In genomic region chr18:35862115-35862640, GRCh38 we compare ENCODE assay signal across 11 cellular contexts.
A peak's percentile ranks its signal among the peaks of the same experiment; 100 is the strongest.
DNase-seq lines count a peak whose midpoint lies in the region; ATAC-seq, FAIRE-seq and TF ChIP-seq lines count a peak whose summit lies in the region.
"Had no signal": no experiment of that assay in that cellular context is flagged by ENCODE, and none has a peak within 500 bp of the region (broad histone marks: within the 10 kb centered on the region; RNA-seq: fewer than 3 reads in every experiment).

No MANE protein-coding gene starts in this region.

- peak overlapping the region; percentile 30; the same call in 1 of the 2 replicates for H2AFZ ChIP-seq in GM12878 (ENCODE audit: control insufficient read depth, low read depth, low read length)

- H3K4me2 ChIP-seq in GM12878 (ENCODE audit: control insufficient read depth, insufficient read depth) = no peak overlapping the region

- H3K4me1 ChIP-seq in GM12878 (ENCODE audit: control insufficient read depth, insufficient read depth, low read length) (no peaks in the 10 kb centered on the region), lung (ENCODE audit: control insufficient read depth in 2 of 2, insufficient read depth in 2 of 2, low read length in 2 of 2) (peaks cover 0 to 3% of the 10 kb centered on the region in 2 donors), spleen (no peaks in the 10 kb centered on the region)

- intact Hi-C loops in GM12878 (cut with micrococcal nuclease; ENCODE audit: unreplicated experiment) = no loop called here
- intact Hi-C loops in spleen (cut with DNase I; ENCODE audit: low total_unique reads) = no loop called here

- H3K36me3 ChIP-seq in GM12878 (ENCODE audit: control insufficient read depth in 2 of 2, insufficient read depth in 2 of 2, low read length in 1 of 2) (no peaks in the 10 kb centered on the region), lung (ENCODE audit: control insufficient read depth in 2 of 2, insufficient read depth in 2 of 2, low read length in 2 of 2) (no peaks in the 10 kb centered on the region), spleen (no peaks in the 10 kb centered on the region)

- CTCF ChIA-PET in GM12878 (lab: Yijun Ruan, JAX) = interaction anchor here (1.2 kb wide), 1 partner anchor 88 kb away, joined by 3 read pairs; no protein-coding TSS in a partner anchor

- TF ChIP-seq CTCF in GM12878 (IDR thresholded peaks at IDR 0.05 in 2 of 3, conservative IDR thresholded peaks at IDR 0.05 in 1 of 3; ENCODE audit: control insufficient read depth in 2 of 3, extremely low read depth in 1 of 3, insufficient read depth in 1 of 3, low read depth in 3 of 3, low read length in 3 of 3) = no peak
- TF ChIP-seq CTCF in lung (IDR thresholded peaks at IDR 0.05; ENCODE audit: control extremely low read depth, extremely low read depth) = no peak
- no peak for TF ChIP-seq CTCF in spleen (IDR thresholded peaks at IDR 0.05 in 8 of 11, conservative IDR thresholded peaks at IDR 0.05 in 3 of 11)
- TF ChIP-seq CTCF in foreskin fibroblast (IDR thresholded peaks at IDR 0.05; ENCODE audit: low read depth, low read length) = no peak

- H3K9me3 ChIP-seq in GM12878 (replicated peaks; ENCODE audit: control insufficient read depth, insufficient read depth, low read length) (no peaks in the 10 kb centered on the region), lung (ENCODE audit: control insufficient read depth in 2 of 2, insufficient read depth in 1 of 2, low read length in 1 of 2) (no peaks in the 10 kb centered on the region), spleen (no peaks in the 10 kb centered on the region)

- H3K27me3 ChIP-seq in GM12878 (replicated peaks in 1 of 2; ENCODE audit: control insufficient read depth in 2 of 2, insufficient read depth in 2 of 2, low read length in 1 of 2) (no peaks in the 10 kb centered on the region), lung (ENCODE audit: control insufficient read depth, insufficient read depth) (no peaks in the 10 kb centered on the region), spleen (replicated peaks in 1 of 7) (no peaks in the 10 kb centered on the region)

- RAD21 ChIA-PET in GM12878 (lab: Charles Lee; ENCODE audit: unreplicated experiment) = interaction anchor here (0.6 kb wide), 1 partner anchor 236 kb away, joined by 3 read pairs; no protein-coding TSS in a partner anchor

- no peak overlapping the region for H3K9ac ChIP-seq in GM12878 (ENCODE audit: control insufficient read depth, insufficient read depth, low read length)

- ATAC-seq in GM18511 (IDR thresholded peaks at IDR 0.05; ENCODE audit: unreplicated experiment) = peak; percentile 42
- ATAC-seq in HG03378 (IDR thresholded peaks at IDR 0.05; ENCODE audit: unreplicated experiment) = peak; percentile 25
- ATAC-seq in GM12878 = peak; percentile 41; the same call in 2 of the 3 replicates
- ATAC-seq in lung (ENCODE audit: insufficient read depth, low FRiP score) = no peak
- no peak for ATAC-seq in HG02970 (IDR thresholded peaks at IDR 0.05; ENCODE audit: low FRiP score, unreplicated experiment)

- TF ChIP-seq RAD21 in GM12878 (IDR thresholded peaks at IDR 0.05; ENCODE audit: insufficient read depth, low read depth, low read length) = no peak

- H3K4me3 ChIP-seq in GM12878 (no peak overlapping the region), lung (no peak overlapping the region), spleen (no peak overlapping the region), foreskin fibroblast (ENCODE audit: low read depth in 1 of 2, low read length in 2 of 2) (no peak overlapping the region)

- SMC1A ChIA-PET in GM12878 (lab: Charles Lee; ENCODE audit: uncharacterized antibody, unreplicated experiment) = interaction anchor here (0.8 to 1.9 kb wide), 3 partner anchors 21 to 76 kb away, joined by 3 to 5 read pairs (median 4); no protein-coding TSS in a partner anchor

- no peaks in the 10 kb centered on the region for H3K79me2 ChIP-seq in GM12878 (ENCODE audit: control insufficient read depth, insufficient read depth, low read length)

- TF ChIP-seq POLR2A in GM12878 (IDR thresholded peaks at IDR 0.05; ENCODE audit: low read depth, low read length) = no peak
- no peak for TF ChIP-seq POLR2A in spleen (IDR thresholded peaks at IDR 0.05)

- WGBS in GM12878 (ENCODE audit: insufficient coverage, insufficient replicate concordance, low lambda C conversion rate, missing lambda C conversion rate) = 34% methylated on average over 4 of the region's 4 CpGs
- WGBS in lung, 2 donors = 66 to 76% methylated on average over 4 of the region's 4 CpGs
- 51 to 70% (median 63%) methylated on average over 4 of the region's 4 CpGs for WGBS in spleen, 5 donors

- no peak overlapping the region for H3K27ac ChIP-seq in GM12878 (ENCODE audit: control insufficient read depth, insufficient read depth)
- H3K27ac ChIP-seq in lung (ENCODE audit: low read depth in 1 of 2, low read length in 1 of 2) = peak overlapping the region in 1 of 2 donors; percentile 51
- H3K27ac ChIP-seq in spleen = no peak overlapping the region

- H4K20me1 ChIP-seq in GM12878 (ENCODE audit: control insufficient read depth, insufficient read depth) = no peaks in the 10 kb centered on the region

- BruUV-seq in GM12878 (replicated peaks; lab: Mats Ljungman, UMichigan) = no TSS peak

- DNase-seq in GM12878 (ENCODE audit: low read depth, low spot score) (no peak), lung (ENCODE audit: low spot score) (peak; percentile 4), spleen (no peak), foreskin fibroblast (no peak)
- DNase-seq in stimulated activated naive CD4-positive, alpha-beta T cell (lab: John Stamatoyannopoulos, UW) = no peak
- DNase-seq: activated CD4-positive, alpha-beta T cell treated with anti-CD3 and anti-CD28 coated beads, Interleukin-2, amount 50 U/mL, for 4 hours; activated naive CD4-positive, alpha-beta T cell treated with Interleukin-2 at 50 U/mL for 16 hours; nucleus accumbens had no signal

- POLR2A ChIA-PET in GM12878 (lab: Charles Lee) = no interaction called here

- no peak for FAIRE-seq in GM12878 (lab: Jason Lieb, UNC)

- in situ Hi-C loops in GM12878 (cut with MboI) = no loop called here

- TF ChIP-seq EP300 in GM12878 (IDR thresholded peaks at IDR 0.05; ENCODE audit: borderline replicate concordance in 1 of 2, control insufficient read depth in 1 of 2, low read depth in 2 of 2, low read length in 2 of 2) = no peak

TF ChIP-seq in GM12878, 131 proteins besides CTCF, POLR2A, EP300 and RAD21 (continues in another document):
- TF ChIP-seq RELB (IDR thresholded peaks at IDR 0.05; ENCODE audit: low read depth) = no peak
- TF ChIP-seq CBX3 (IDR thresholded peaks at IDR 0.05; ENCODE audit: borderline replicate concordance, low read depth) = no peak
- TF ChIP-seq TARDBP (IDR thresholded peaks at IDR 0.05; ENCODE audit: borderline replicate concordance) = no peak
- no peak for TF ChIP-seq BHLHE40 (IDR thresholded peaks at IDR 0.05; ENCODE audit: borderline replicate concordance in 1 of 2, low read depth in 2 of 2, low read length in 1 of 2)
- TF ChIP-seq IRF5 (IDR thresholded peaks at IDR 0.05; ENCODE audit: borderline replicate concordance) = no peak
- no peak for TF ChIP-seq NBN (IDR thresholded peaks at IDR 0.05)
- no peak for TF ChIP-seq NFYA (IDR thresholded peaks at IDR 0.05; ENCODE audit: borderline replicate concordance, low read depth, low read length)
- no peak for TF ChIP-seq TCF12 (IDR thresholded peaks at IDR 0.05; ENCODE audit: low read depth, low read length)
- TF ChIP-seq SMAD5 (IDR thresholded peaks at IDR 0.05; ENCODE audit: low read depth) = no peak
- TF ChIP-seq NR2C2 (IDR thresholded peaks at IDR 0.05; ENCODE audit: borderline replicate concordance, control insufficient read depth, insufficient read length, low read depth) = no peak
- no peak for TF ChIP-seq POU2F2 (IDR thresholded peaks at IDR 0.05; ENCODE audit: borderline replicate concordance, low read depth, low read length)
- TF ChIP-seq CHD4 (IDR thresholded peaks at IDR 0.05) = no peak

Comparison
In these comparisons a context has a peak if more than half of its experiments do, and no peak if none do; other contexts are left out.
1. ATAC-seq: peak in GM18511 (single experiment), HG03378 (single experiment) and GM12878 (single experiment); none in lung (single experiment) and HG02970 (single experiment).